In genomic region chr20:25622049-25622448, GRCh38 we compare ENCODE assay signal across 1 cellular context.
A peak's percentile ranks its signal among the peaks of the same experiment; 100 is the strongest.
TF ChIP-seq lines count a peak whose summit lies in the region.

No MANE protein-coding gene starts in this region.

TF ChIP-seq in HepG2, 621 proteins besides CTCF, POLR2A, EP300 and RAD21 (continued from another document):
- TF ChIP-seq, protein P1, sequence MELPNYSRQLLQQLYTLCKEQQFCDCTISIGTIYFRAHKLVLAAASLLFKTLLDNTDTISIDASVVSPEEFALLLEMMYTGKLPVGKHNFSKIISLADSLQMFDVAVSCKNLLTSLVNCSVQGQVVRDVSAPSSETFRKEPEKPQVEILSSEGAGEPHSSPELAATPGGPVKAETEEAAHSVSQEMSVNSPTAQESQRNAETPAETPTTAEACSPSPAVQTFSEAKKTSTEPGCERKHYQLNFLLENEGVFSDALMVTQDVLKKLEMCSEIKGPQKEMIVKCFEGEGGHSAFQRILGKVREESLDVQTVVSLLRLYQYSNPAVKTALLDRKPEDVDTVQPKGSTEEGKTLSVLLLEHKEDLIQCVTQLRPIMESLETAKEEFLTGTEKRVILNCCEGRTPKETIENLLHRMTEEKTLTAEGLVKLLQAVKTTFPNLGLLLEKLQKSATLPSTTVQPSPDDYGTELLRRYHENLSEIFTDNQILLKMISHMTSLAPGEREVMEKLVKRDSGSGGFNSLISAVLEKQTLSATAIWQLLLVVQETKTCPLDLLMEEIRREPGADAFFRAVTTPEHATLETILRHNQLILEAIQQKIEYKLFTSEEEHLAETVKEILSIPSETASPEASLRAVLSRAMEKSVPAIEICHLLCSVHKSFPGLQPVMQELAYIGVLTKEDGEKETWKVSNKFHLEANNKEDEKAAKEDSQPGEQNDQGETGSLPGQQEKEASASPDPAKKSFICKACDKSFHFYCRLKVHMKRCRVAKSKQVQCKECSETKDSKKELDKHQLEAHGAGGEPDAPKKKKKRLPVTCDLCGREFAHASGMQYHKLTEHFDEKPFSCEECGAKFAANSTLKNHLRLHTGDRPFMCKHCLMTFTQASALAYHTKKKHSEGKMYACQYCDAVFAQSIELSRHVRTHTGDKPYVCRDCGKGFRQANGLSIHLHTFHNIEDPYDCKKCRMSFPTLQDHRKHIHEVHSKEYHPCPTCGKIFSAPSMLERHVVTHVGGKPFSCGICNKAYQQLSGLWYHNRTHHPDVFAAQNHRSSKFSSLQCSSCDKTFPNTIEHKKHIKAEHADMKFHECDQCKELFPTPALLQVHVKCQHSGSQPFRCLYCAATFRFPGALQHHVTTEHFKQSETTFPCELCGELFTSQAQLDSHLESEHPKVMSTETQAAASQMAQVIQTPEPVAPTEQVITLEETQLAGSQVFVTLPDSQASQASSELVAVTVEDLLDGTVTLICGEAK (IDR thresholded peaks at IDR 0.05), result no peak
- TF ChIP-seq, protein P1 (CRISPR knock-in tag; IDR thresholded peaks at IDR 0.05), result peak; percentile 48; the same call in 1 of the 2 replicates
- TF ChIP-seq, protein P2, sequence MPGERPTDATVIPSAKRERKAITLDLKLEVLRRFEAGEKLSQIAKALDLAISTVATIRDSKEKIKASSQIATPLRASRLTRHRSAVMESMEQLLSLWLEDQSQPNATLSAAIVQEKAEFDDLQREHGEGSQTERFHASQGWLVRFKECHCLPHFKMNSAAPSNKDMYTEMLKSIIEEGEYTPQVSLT (CRISPR knock-in tag; IDR thresholded peaks at IDR 0.05; ENCODE audit: borderline replicate concordance, low read depth), result no peak
- TF ChIP-seq ZBTB25 (CRISPR knock-in tag; IDR thresholded peaks at IDR 0.05) (no peak), ZNF720 (CRISPR knock-in tag; IDR thresholded peaks at IDR 0.05) (no peak), ZNF10 (CRISPR knock-in tag; IDR thresholded peaks at IDR 0.05; ENCODE audit: borderline replicate concordance, low read depth) (no peak), ZNF644 (CRISPR knock-in tag; IDR thresholded peaks at IDR 0.05; ENCODE audit: low read depth) (no peak), MYNN (CRISPR knock-in tag; IDR thresholded peaks at IDR 0.05; ENCODE audit: low read depth) (no peak), ZNF709 (CRISPR knock-in tag; IDR thresholded peaks at IDR 0.05) (0 out of 2 replicates have a peak, but pooled peaks have one; percentile 12), ZBTB26 (CRISPR knock-in tag; IDR thresholded peaks at IDR 0.05; ENCODE audit: borderline replicate concordance) (no peak), ZFP37 (CRISPR knock-in tag; IDR thresholded peaks at IDR 0.05; ENCODE audit: borderline replicate concordance) (0 out of 2 replicates have a peak, but pooled peaks have one; percentile 41), ZNF605 (CRISPR knock-in tag; IDR thresholded peaks at IDR 0.05) (no peak), NR2F6 (IDR thresholded peaks at IDR 0.05) (no peak), NR2F6 (CRISPR knock-in tag; IDR thresholded peaks at IDR 0.05) (no peak), ZNF367 (CRISPR knock-in tag; IDR thresholded peaks at IDR 0.05; ENCODE audit: borderline replicate concordance) (0 out of 2 replicates have a peak, but pooled peaks have one; percentile 35), SP5 (CRISPR knock-in tag; IDR thresholded peaks at IDR 0.05; ENCODE audit: borderline replicate concordance, low read depth) (no peak), ZNF143 (CRISPR knock-in tag; IDR thresholded peaks at IDR 0.05) (no peak), ZNF577 (CRISPR knock-in tag; IDR thresholded peaks at IDR 0.05; ENCODE audit: borderline replicate concordance, low read depth) (no peak), NR2F2 (IDR thresholded peaks at IDR 0.05; ENCODE audit: borderline replicate concordance, low read depth) (no peak), KDM2A (CRISPR knock-in tag; IDR thresholded peaks at IDR 0.05; ENCODE audit: borderline replicate concordance, low read depth) (peak; percentile 22; the same call in 1 of the 2 replicates), MXD4 (CRISPR knock-in tag; IDR thresholded peaks at IDR 0.05) (0 out of 2 replicates have a peak, but pooled peaks have one; percentile 39), TEAD3 (CRISPR knock-in tag; optimal IDR thresholded peaks at IDR 0.05; ENCODE audit: borderline replicate concordance) (peak; percentile 28), HOXA7 (CRISPR knock-in tag; IDR thresholded peaks at IDR 0.05) (0 out of 2 replicates have a peak, but pooled peaks have one; percentile 34), ZNF350 (CRISPR knock-in tag; IDR thresholded peaks at IDR 0.05; ENCODE audit: borderline replicate concordance, low read depth) (no peak), ZBTB34 (CRISPR knock-in tag; IDR thresholded peaks at IDR 0.05) (no peak), DPF2 (CRISPR knock-in tag; IDR thresholded peaks at IDR 0.05; ENCODE audit: borderline replicate concordance, low read depth) (peak; percentile 50; the same call in 1 of the 2 replicates), FOSL2 (CRISPR knock-in tag; IDR thresholded peaks at IDR 0.05) (0 out of 2 replicates have a peak, but pooled peaks have one; percentile 9), ZBTB7B (CRISPR knock-in tag; IDR thresholded peaks at IDR 0.05) (no peak), EHMT2 (IDR thresholded peaks at IDR 0.05; ENCODE audit: borderline replicate concordance, low read depth, low read length) (no peak), MZF1 (CRISPR knock-in tag; IDR thresholded peaks at IDR 0.05; ENCODE audit: borderline replicate concordance) (no peak), ZIK1 (CRISPR knock-in tag; IDR thresholded peaks at IDR 0.05; ENCODE audit: borderline replicate concordance, low read depth) (0 out of 2 replicates have a peak, but pooled peaks have one; percentile 76), IRX3 (CRISPR knock-in tag; IDR thresholded peaks at IDR 0.05; ENCODE audit: borderline replicate concordance, low read depth) (no peak), ZNF441 (CRISPR knock-in tag; IDR thresholded peaks at IDR 0.05; ENCODE audit: borderline replicate concordance) (0 out of 2 replicates have a peak, but pooled peaks have one; percentile 59), PHF8 (CRISPR knock-in tag; IDR thresholded peaks at IDR 0.05) (0 out of 2 replicates have a peak, but pooled peaks have one; percentile 8)
- TF ChIP-seq, protein P3, sequence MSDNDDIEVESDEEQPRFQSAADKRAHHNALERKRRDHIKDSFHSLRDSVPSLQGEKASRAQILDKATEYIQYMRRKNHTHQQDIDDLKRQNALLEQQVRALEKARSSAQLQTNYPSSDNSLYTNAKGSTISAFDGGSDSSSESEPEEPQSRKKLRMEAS (IDR thresholded peaks at IDR 0.05), result peak; percentile 80
- TF ChIP-seq, protein P4, sequence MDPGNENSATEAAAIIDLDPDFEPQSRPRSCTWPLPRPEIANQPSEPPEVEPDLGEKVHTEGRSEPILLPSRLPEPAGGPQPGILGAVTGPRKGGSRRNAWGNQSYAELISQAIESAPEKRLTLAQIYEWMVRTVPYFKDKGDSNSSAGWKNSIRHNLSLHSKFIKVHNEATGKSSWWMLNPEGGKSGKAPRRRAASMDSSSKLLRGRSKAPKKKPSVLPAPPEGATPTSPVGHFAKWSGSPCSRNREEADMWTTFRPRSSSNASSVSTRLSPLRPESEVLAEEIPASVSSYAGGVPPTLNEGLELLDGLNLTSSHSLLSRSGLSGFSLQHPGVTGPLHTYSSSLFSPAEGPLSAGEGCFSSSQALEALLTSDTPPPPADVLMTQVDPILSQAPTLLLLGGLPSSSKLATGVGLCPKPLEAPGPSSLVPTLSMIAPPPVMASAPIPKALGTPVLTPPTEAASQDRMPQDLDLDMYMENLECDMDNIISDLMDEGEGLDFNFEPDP (CRISPR knock-in tag; conservative IDR thresholded peaks at IDR 0.05), result 0 out of 2 replicates have a peak, but pooled peaks have one; percentile 60
TF ChIP-seq in HepG2: peak in this region for 48.
